ENCODE assay signal across 1 cellular context in the genomic region with DNA sequence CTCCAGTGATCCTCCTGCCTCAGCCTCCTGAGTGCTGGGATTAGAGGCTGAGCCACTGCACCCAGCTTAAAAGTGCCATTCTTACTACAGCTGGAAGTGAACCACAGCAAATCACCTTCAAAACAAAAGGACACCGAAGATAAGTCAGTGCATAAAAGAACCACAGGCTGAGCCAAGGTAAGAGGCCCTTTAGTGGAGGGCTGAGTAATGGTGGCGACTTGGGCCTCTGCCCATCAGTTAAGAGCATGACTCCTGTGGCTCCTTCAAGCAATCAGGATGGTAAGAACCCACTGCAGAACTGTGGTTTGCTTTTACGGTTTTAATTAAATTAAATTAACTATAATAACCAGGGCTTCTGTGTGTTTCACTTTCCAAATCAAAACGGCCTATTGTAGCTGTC.
A peak's percentile ranks its signal among the peaks of the same experiment; 100 is the strongest.
TF ChIP-seq lines count a peak whose summit lies in the region.

No MANE protein-coding gene starts in this region.

TF ChIP-seq in HEK293, 187 proteins besides CTCF, POLR2A, EP300 and RAD21 (continued from another document and continues in another):
- TF ChIP-seq, protein P1, sequence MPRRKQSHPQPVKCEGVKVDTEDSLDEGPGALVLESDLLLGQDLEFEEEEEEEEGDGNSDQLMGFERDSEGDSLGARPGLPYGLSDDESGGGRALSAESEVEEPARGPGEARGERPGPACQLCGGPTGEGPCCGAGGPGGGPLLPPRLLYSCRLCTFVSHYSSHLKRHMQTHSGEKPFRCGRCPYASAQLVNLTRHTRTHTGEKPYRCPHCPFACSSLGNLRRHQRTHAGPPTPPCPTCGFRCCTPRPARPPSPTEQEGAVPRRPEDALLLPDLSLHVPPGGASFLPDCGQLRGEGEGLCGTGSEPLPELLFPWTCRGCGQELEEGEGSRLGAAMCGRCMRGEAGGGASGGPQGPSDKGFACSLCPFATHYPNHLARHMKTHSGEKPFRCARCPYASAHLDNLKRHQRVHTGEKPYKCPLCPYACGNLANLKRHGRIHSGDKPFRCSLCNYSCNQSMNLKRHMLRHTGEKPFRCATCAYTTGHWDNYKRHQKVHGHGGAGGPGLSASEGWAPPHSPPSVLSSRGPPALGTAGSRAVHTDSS (tag by site-specific recombination; IDR thresholded peaks at IDR 0.05), result no peak
- peak; percentile 48; the same call in 1 of the 2 replicates for TF ChIP-seq MZF1 (tag by site-specific recombination; IDR thresholded peaks at IDR 0.05; ENCODE audit: borderline replicate concordance)
- TF ChIP-seq, protein P2, sequence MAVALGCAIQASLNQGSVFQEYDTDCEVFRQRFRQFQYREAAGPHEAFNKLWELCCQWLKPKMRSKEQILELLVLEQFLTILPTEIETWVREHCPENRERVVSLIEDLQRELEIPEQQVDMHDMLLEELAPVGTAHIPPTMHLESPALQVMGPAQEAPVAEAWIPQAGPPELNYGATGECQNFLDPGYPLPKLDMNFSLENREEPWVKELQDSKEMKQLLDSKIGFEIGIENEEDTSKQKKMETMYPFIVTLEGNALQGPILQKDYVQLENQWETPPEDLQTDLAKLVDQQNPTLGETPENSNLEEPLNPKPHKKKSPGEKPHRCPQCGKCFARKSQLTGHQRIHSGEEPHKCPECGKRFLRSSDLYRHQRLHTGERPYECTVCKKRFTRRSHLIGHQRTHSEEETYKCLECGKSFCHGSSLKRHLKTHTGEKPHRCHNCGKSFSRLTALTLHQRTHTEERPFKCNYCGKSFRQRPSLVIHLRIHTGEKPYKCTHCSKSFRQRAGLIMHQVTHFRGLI (tag by site-specific recombination; IDR thresholded peaks at IDR 0.05), result 0 out of 2 replicates have a peak, but pooled peaks have one; percentile 19
- TF ChIP-seq, protein P3, sequence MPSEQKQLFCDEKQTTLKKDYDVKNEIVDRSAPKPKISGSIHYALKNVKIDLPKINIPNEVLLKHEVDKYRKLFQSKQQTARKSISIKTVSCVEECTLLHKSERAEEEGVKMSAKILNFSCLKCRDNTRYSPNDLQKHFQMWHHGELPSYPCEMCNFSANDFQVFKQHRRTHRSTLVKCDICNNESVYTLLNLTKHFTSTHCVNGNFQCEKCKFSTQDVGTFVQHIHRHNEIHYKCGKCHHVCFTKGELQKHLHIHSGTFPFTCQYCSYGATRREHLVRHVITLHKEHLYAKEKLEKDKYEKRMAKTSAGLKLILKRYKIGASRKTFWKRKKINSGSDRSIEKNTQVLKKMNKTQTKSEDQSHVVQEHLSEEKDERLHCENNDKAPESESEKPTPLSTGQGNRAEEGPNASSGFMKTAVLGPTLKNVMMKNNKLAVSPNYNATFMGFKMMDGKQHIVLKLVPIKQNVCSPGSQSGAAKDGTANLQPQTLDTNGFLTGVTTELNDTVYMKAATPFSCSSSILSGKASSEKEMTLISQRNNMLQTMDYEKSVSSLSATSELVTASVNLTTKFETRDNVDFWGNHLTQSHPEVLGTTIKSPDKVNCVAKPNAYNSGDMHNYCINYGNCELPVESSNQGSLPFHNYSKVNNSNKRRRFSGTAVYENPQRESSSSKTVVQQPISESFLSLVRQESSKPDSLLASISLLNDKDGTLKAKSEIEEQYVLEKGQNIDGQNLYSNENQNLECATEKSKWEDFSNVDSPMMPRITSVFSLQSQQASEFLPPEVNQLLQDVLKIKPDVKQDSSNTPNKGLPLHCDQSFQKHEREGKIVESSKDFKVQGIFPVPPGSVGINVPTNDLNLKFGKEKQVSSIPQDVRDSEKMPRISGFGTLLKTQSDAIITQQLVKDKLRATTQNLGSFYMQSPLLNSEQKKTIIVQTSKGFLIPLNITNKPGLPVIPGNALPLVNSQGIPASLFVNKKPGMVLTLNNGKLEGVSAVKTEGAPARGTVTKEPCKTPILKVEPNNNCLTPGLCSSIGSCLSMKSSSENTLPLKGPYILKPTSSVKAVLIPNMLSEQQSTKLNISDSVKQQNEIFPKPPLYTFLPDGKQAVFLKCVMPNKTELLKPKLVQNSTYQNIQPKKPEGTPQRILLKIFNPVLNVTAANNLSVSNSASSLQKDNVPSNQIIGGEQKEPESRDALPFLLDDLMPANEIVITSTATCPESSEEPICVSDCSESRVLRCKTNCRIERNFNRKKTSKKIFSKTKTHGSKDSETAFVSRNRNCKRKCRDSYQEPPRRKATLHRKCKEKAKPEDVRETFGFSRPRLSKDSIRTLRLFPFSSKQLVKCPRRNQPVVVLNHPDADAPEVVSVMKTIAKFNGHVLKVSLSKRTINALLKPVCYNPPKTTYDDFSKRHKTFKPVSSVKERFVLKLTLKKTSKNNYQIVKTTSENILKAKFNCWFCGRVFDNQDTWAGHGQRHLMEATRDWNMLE (tag by site-specific recombination; conservative IDR thresholded peaks at IDR 0.05; ENCODE audit: low read depth), result no peak
- TF ChIP-seq, protein P4, sequence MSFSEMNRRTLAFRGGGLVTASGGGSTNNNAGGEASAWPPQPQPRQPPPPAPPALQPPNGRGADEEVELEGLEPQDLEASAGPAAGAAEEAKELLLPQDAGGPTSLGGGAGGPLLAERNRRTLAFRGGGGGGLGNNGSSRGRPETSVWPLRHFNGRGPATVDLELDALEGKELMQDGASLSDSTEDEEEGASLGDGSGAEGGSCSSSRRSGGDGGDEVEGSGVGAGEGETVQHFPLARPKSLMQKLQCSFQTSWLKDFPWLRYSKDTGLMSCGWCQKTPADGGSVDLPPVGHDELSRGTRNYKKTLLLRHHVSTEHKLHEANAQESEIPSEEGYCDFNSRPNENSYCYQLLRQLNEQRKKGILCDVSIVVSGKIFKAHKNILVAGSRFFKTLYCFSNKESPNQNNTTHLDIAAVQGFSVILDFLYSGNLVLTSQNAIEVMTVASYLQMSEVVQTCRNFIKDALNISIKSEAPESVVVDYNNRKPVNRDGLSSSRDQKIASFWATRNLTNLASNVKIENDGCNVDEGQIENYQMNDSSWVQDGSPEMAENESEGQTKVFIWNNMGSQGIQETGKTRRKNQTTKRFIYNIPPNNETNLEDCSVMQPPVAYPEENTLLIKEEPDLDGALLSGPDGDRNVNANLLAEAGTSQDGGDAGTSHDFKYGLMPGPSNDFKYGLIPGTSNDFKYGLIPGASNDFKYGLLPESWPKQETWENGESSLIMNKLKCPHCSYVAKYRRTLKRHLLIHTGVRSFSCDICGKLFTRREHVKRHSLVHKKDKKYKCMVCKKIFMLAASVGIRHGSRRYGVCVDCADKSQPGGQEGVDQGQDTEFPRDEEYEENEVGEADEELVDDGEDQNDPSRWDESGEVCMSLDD (tag by site-specific recombination; IDR thresholded peaks at IDR 0.05), result no peak
- TF ChIP-seq ZNF473 (tag by site-specific recombination; IDR thresholded peaks at IDR 0.05), result no peak
- TF ChIP-seq KLF7 (tag by site-specific recombination; IDR thresholded peaks at IDR 0.05; ENCODE audit: borderline replicate concordance), result no peak
- 0 out of 2 replicates have a peak, but pooled peaks have one; percentile 46 for TF ChIP-seq GLIS2 (tag by site-specific recombination; IDR thresholded peaks at IDR 0.05)
- TF ChIP-seq ZNF174 (tag by site-specific recombination; IDR thresholded peaks at IDR 0.05), result no peak
- TF ChIP-seq ZNF114 (tag by site-specific recombination; IDR thresholded peaks at IDR 0.05), result no peak
- no peak for TF ChIP-seq ZNF350 (tag by site-specific recombination; IDR thresholded peaks at IDR 0.05)
- no peak for TF ChIP-seq ZSCAN16 (tag by site-specific recombination; IDR thresholded peaks at IDR 0.05)
- TF ChIP-seq ZNF121 (tag by site-specific recombination; IDR thresholded peaks at IDR 0.05), result peak; percentile 49; the same call in 1 of the 2 replicates
- TF ChIP-seq, protein P5, sequence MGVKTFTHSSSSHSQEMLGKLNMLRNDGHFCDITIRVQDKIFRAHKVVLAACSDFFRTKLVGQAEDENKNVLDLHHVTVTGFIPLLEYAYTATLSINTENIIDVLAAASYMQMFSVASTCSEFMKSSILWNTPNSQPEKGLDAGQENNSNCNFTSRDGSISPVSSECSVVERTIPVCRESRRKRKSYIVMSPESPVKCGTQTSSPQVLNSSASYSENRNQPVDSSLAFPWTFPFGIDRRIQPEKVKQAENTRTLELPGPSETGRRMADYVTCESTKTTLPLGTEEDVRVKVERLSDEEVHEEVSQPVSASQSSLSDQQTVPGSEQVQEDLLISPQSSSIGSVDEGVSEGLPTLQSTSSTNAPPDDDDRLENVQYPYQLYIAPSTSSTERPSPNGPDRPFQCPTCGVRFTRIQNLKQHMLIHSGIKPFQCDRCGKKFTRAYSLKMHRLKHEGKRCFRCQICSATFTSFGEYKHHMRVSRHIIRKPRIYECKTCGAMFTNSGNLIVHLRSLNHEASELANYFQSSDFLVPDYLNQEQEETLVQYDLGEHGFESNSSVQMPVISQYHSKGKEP (tag by site-specific recombination; IDR thresholded peaks at IDR 0.05), result peak; percentile 76
- no peak for TF ChIP-seq ZNF155 (tag by site-specific recombination; IDR thresholded peaks at IDR 0.05)
- TF ChIP-seq ZNF548 (tag by site-specific recombination; IDR thresholded peaks at IDR 0.05), result no peak
- TF ChIP-seq ZNF837 (tag by site-specific recombination; IDR thresholded peaks at IDR 0.05), result no peak
- 0 out of 2 replicates have a peak, but pooled peaks have one; percentile 44 for TF ChIP-seq WT1 (tag by site-specific recombination; IDR thresholded peaks at IDR 0.05)
- no peak for TF ChIP-seq ZNF571 (tag by site-specific recombination; IDR thresholded peaks at IDR 0.05)
- TF ChIP-seq, protein P6, sequence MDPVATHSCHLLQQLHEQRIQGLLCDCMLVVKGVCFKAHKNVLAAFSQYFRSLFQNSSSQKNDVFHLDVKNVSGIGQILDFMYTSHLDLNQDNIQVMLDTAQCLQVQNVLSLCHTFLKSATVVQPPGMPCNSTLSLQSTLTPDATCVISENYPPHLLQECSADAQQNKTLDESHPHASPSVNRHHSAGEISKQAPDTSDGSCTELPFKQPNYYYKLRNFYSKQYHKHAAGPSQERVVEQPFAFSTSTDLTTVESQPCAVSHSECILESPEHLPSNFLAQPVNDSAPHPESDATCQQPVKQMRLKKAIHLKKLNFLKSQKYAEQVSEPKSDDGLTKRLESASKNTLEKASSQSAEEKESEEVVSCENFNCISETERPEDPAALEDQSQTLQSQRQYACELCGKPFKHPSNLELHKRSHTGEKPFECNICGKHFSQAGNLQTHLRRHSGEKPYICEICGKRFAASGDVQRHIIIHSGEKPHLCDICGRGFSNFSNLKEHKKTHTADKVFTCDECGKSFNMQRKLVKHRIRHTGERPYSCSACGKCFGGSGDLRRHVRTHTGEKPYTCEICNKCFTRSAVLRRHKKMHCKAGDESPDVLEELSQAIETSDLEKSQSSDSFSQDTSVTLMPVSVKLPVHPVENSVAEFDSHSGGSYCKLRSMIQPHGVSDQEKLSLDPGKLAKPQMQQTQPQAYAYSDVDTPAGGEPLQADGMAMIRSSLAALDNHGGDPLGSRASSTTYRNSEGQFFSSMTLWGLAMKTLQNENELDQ (tag by site-specific recombination; IDR thresholded peaks at IDR 0.05; ENCODE audit: low read depth), result no peak
- no peak for TF ChIP-seq ZNF549 (tag by site-specific recombination; IDR thresholded peaks at IDR 0.05)
- no peak for TF ChIP-seq ZEB2 (tag by site-specific recombination; IDR thresholded peaks at IDR 0.05)
- TF ChIP-seq ZNF10 (tag by site-specific recombination; IDR thresholded peaks at IDR 0.05), result peak; percentile 62; the same call in 1 of the 2 replicates
- no peak for TF ChIP-seq ZNF785 (tag by site-specific recombination; IDR thresholded peaks at IDR 0.05)
- TF ChIP-seq ZNF341 (tag by site-specific recombination; IDR thresholded peaks at IDR 0.05; ENCODE audit: low read depth), result no peak
- no peak for TF ChIP-seq ZNF16 (tag by site-specific recombination; IDR thresholded peaks at IDR 0.05; ENCODE audit: low read depth)
- no peak for TF ChIP-seq ZNF707 (tag by site-specific recombination; IDR thresholded peaks at IDR 0.05)
- TF ChIP-seq ZBTB48 (tag by site-specific recombination; IDR thresholded peaks at IDR 0.05), result no peak
- TF ChIP-seq, protein P7, sequence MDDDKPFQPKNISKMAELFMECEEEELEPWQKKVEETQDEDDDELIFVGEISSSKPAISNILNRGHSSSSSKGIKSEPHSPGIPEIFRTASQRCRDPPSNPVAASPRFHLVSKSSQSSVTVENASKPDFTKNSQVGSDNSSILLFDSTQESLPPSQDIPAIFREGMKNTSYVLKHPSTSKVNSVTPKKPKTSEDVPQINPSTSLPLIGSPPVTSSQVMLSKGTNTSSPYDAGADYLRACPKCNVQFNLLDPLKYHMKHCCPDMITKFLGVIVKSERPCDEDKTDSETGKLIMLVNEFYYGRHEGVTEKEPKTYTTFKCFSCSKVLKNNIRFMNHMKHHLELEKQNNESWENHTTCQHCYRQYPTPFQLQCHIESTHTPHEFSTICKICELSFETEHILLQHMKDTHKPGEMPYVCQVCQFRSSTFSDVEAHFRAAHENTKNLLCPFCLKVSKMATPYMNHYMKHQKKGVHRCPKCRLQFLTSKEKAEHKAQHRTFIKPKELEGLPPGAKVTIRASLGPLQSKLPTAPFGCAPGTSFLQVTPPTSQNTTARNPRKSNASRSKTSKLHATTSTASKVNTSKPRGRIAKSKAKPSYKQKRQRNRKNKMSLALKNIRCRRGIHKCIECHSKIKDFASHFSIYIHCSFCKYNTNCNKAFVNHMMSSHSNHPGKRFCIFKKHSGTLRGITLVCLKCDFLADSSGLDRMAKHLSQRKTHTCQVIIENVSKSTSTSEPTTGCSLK (tag by site-specific recombination; IDR thresholded peaks at IDR 0.05), result no peak
- no peak for TF ChIP-seq ZNF221 (tag by site-specific recombination; IDR thresholded peaks at IDR 0.05; ENCODE audit: borderline replicate concordance)
- TF ChIP-seq ZIC2 (tag by site-specific recombination; IDR thresholded peaks at IDR 0.05), result peak; percentile 68
- peak; percentile 41; the same call in 1 of the 2 replicates for TF ChIP-seq MYNN (tag by site-specific recombination; IDR thresholded peaks at IDR 0.05; ENCODE audit: borderline replicate concordance)
- no peak for TF ChIP-seq ZNF658 (tag by site-specific recombination; IDR thresholded peaks at IDR 0.05)
- no peak for TF ChIP-seq PRDM1 (tag by site-specific recombination; IDR thresholded peaks at IDR 0.05)
- TF ChIP-seq, protein P8, sequence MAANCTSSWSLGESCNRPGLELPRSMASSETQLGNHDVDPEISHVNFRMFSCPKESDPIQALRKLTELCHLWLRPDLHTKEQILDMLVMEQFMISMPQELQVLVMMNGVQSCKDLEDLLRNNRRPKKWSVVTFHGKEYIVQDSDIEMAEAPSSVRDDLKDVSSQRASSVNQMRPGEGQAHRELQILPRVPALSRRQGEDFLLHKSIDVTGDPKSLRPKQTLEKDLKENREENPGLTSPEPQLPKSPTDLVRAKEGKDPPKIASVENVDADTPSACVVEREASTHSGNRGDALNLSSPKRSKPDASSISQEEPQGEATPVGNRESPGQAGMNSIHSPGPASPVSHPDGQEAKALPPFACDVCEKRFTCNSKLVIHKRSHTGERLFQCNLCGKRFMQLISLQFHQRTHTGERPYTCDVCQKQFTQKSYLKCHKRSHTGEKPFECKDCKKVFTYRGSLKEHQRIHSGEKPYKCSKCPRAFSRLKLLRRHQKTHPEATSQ (tag by site-specific recombination; IDR thresholded peaks at IDR 0.05), result no peak
- TF ChIP-seq ZNF112 (tag by site-specific recombination; IDR thresholded peaks at IDR 0.05), result no peak
- no peak for TF ChIP-seq ZNF157 (tag by site-specific recombination; IDR thresholded peaks at IDR 0.05)
- no peak for TF ChIP-seq ZNF670 (tag by site-specific recombination; IDR thresholded peaks at IDR 0.05; ENCODE audit: low read depth)
- peak; percentile 65 for TF ChIP-seq ZSCAN30 (tag by site-specific recombination; IDR thresholded peaks at IDR 0.05)
- TF ChIP-seq ZNF132 (tag by site-specific recombination; IDR thresholded peaks at IDR 0.05; ENCODE audit: borderline replicate concordance), result no peak
- TF ChIP-seq ZNF777 (tag by site-specific recombination; IDR thresholded peaks at IDR 0.05; ENCODE audit: borderline replicate concordance), result no peak
- TF ChIP-seq SALL2 (tag by site-specific recombination; IDR thresholded peaks at IDR 0.05; ENCODE audit: borderline replicate concordance), result no peak
- peak; percentile 59; the same call in 1 of the 2 replicates for TF ChIP-seq ZNF391 (tag by site-specific recombination; IDR thresholded peaks at IDR 0.05; ENCODE audit: borderline replicate concordance, low read depth)
- TF ChIP-seq ZNF19 (tag by site-specific recombination; IDR thresholded peaks at IDR 0.05; ENCODE audit: low read depth), result 0 out of 2 replicates have a peak, but pooled peaks have one; percentile 1
